In genomic region chr7:95485749-95486148, GRCh38 we compare ENCODE assay signal across 22 cellular contexts. TPM values are rescaled to one million over a fixed set of nuclear protein-coding genes. Genes with fewer than 3 reads are reported as not detected.
"Had no signal": no experiment of that assay in that cellular context is flagged by ENCODE, and none has a peak within 500 bp of the region (broad histone marks: within the 10 kb centered on the region; RNA-seq: fewer than 3 reads in every experiment).

Gene ASB4, plus strand, starts transcription at chr7:95485943. Its CDS starts 29 bp downstream, at chr7:95485972.

- ATAC-seq: activated CD4-positive, alpha-beta T cell treated with anti-CD3 and anti-CD28 coated beads for 36 hours; left colon; WTC11 had no signal

- H3K27me3 ChIP-seq: cardiac muscle cell, thyroid gland had no signal

- DNase-seq: activated CD4-positive, alpha-beta T cell treated with anti-CD3 and anti-CD28 coated beads for 36 hours; activated CD4-positive, alpha-beta T cell treated with anti-CD3 and anti-CD28 coated beads, Interleukin-2, amount 50 U/mL, for 48 hours; activated naive CD8-positive, alpha-beta T cell treated with anti-CD3 and anti-CD28 coated beads for 36 hours; activated T-cell treated with anti-CD3 and anti-CD28 coated beads for 4 hours; amygdala; dermis blood vessel endothelial cell; effector memory CD4-positive, alpha-beta T cell; esophagus squamous epithelium; hippocampal formation; islet precursor cell; left colon; midbrain; stimulated activated CD4-positive, alpha-beta T cell treated with anti-CD3 and anti-CD28 coated beads, Interleukin-12 subunit alpha, Interleukin-12 subunit beta, amount 100 ng/mL, for 4 hours; stimulated activated CD4-positive, alpha-beta T cell treated with anti-CD3 and anti-CD28 coated beads, Interleukin-1b, Interleukin-23, amount 100 ng/mL, for 48 hours; stimulated activated CD8-positive, alpha-beta memory T cell treated with anti-CD3 and anti-CD28 coated beads, Interleukin-4, amount 100 ng/mL, for 48 hours; stimulated activated naive CD4-positive, alpha-beta T cell treated with Interleukin-2 at 50 U/mL for 16 hours; T-helper 2 cell; thyroid gland had no signal

- H3K4me3 ChIP-seq: cardiac muscle cell, esophagus squamous epithelium, thyroid gland had no signal

- H3K4me1 ChIP-seq: esophagus squamous epithelium, thyroid gland had no signal

- H3K36me3 ChIP-seq: cardiac muscle cell, esophagus squamous epithelium, thyroid gland had no signal

- H3K9me3 ChIP-seq: esophagus squamous epithelium, thyroid gland had no signal

- H3K27ac ChIP-seq: cardiac muscle cell, esophagus squamous epithelium, thyroid gland had no signal

RNA-seq across cellular contexts. Expression of gene ASB4, which starts in this region (rescaled TPM):
- total RNA-seq: activated CD4-positive, alpha-beta T cell treated with anti-CD3 and anti-CD28 coated beads for 36 hours; activated naive CD8-positive, alpha-beta T cell treated with anti-CD3 and anti-CD28 coated beads for 36 hours; cardiac muscle cell; dermis blood vessel endothelial cell; lung microvascular endothelial cell; ureter; WTC11 had no signal
